In the genomic region with DNA sequence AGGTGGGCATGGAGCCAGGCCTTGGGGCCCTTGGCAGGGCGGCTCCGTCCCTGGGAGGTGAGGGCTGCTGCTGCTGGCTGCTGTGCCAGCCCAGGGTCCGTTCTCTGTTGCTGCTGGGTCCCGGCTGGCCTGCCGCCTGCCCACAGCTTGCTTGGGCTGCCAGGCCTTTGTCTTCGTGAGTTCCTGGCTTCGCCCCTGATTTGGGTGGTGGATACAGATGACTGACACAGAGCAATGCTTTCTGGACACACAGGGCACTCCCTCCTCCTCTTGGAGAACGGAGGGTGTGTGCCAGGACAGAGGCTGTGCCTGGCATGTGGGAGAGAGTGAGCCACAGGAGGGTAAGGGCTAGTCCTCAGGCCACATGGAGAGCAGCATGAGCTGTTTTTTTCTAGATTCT, we compare ENCODE assay signal across 15 cellular contexts.
DNase-seq lines count a peak whose midpoint lies in the region; ATAC-seq, FAIRE-seq and TF ChIP-seq lines count a peak whose summit lies in the region.
"Had no signal": no experiment of that assay in that cellular context is flagged by ENCODE, and none has a peak within 500 bp of the region (broad histone marks: within the 10 kb centered on the region; RNA-seq: fewer than 3 reads in every experiment).

No MANE protein-coding gene starts in this region.

- no peaks in the 10 kb centered on the region for H3K9me3 Mint-ChIP-seq in progenitor cell of endocrine pancreas (ENCODE audit: low read depth)
- H3K9me3 Mint-ChIP-seq: endodermal cell had no signal

- no peaks in the 10 kb centered on the region for H3K79me2 ChIP-seq in osteoblast (ENCODE audit: insufficient read depth, low read length)

- H3K4me3 ChIP-seq in BLaER1 treated with 17β-estradiol and CSF1 and Interleukin-3, amounts not matched to agents 10 nM and 100 nM: no peak overlapping the region
- no peak overlapping the region for H3K4me3 ChIP-seq in osteoblast (ENCODE audit: insufficient read depth, low read length)

- TF ChIP-seq POLR2A in GM12892 (IDR thresholded peaks at IDR 0.05; ENCODE audit: low read depth, low read length): no peak

- H3K36me3 Mint-ChIP-seq in progenitor cell of endocrine pancreas (ENCODE audit: insufficient read depth): no peaks in the 10 kb centered on the region

- DNase-seq in NCI-H2196 treated with DMSO at 0.1 percent for 48 hours (lab: John Stamatoyannopoulos, UW; ENCODE audit: unreplicated experiment) (peak; percentile 54), osteoblast (ENCODE audit: insufficient read length, low spot score, missing footprints) (peak; percentile 66), progenitor cell of endocrine pancreas (ENCODE audit: low spot score, unreplicated experiment) (no peak), D721Med (ENCODE audit: insufficient read length, low spot score) (no peak), GM12892 (ENCODE audit: insufficient read length) (no peak)
- no peak for DNase-seq in activated CD4-positive, alpha-beta T cell treated with anti-CD3 and anti-CD28 coated beads, Interleukin-2, amount 50 U/mL, for 1 hour
- DNase-seq: activated CD8-positive, alpha-beta memory T cell treated with anti-CD3 and anti-CD28 coated beads for 24 hours; activated effector memory CD4-positive, alpha-beta T cell treated with anti-CD3 and anti-CD28 coated beads, Interleukin-2, amount 50 U/mL, for 16 hours; endodermal cell; HFFc6; NCI-H2081 treated with DMSO at 0.1 percent for 48 hours; stimulated activated CD4-positive, alpha-beta T cell treated with anti-CD3 and anti-CD28 coated beads, Interleukin-12 subunit alpha, Interleukin-12 subunit beta, amount 100 ng/mL, for 4 hours had no signal

- no peaks in the 10 kb centered on the region for H3K36me3 ChIP-seq in BLaER1 treated with 17β-estradiol and CSF1 and Interleukin-3, amounts not matched to agents 10 nM and 100 nM
- no peaks in the 10 kb centered on the region for H3K36me3 ChIP-seq in osteoblast (ENCODE audit: insufficient read depth, low read length)
- H3K36me3 ChIP-seq: neutrophil had no signal

- H3K27ac Mint-ChIP-seq in progenitor cell of endocrine pancreas: no peak overlapping the region
- H3K27ac Mint-ChIP-seq: endodermal cell, HFFc6 had no signal

- no peaks in the 10 kb centered on the region for H3K27me3 ChIP-seq in BLaER1 treated with 17β-estradiol and CSF1 and Interleukin-3, amounts not matched to agents 10 nM and 100 nM
- no peaks in the 10 kb centered on the region for H3K27me3 ChIP-seq in osteoblast (ENCODE audit: insufficient read depth, low read length)
- H3K27me3 ChIP-seq: neutrophil had no signal

- peaks cover 47 to 99% (median 73%) of the 10 kb centered on the region in 10 experiments for H3K4me1 ChIP-seq in BLaER1 treated with 17β-estradiol and CSF1 and Interleukin-3, amounts not matched to agents 10 nM and 100 nM
- H3K4me1 ChIP-seq in osteoblast (ENCODE audit: insufficient read depth, low read length): peaks cover 12% of the 10 kb centered on the region

- H4K20me1 ChIP-seq in BLaER1 treated with 17β-estradiol and CSF1 and Interleukin-3, amounts not matched to agents 10 nM and 100 nM: no peaks in the 10 kb centered on the region
- H4K20me1 ChIP-seq in osteoblast (ENCODE audit: insufficient read depth, low read length): no peaks in the 10 kb centered on the region

- peak overlapping the region in 2 of 11 experiments; percentile 14 to 20; a peak in 3 of 22 replicates for H3K9ac ChIP-seq in BLaER1 treated with 17β-estradiol and CSF1 and Interleukin-3, amounts not matched to agents 10 nM and 100 nM

- ATAC-seq in esophagus mucosa: peak; percentile 38

- peak overlapping the region; percentile 83 for H2AFZ ChIP-seq in osteoblast (ENCODE audit: low read length)

- peak overlapping the region in 9 of 11 experiments; percentile 15 to 52 (median 29); a peak in 14 of 22 replicates for H3K4me2 ChIP-seq in BLaER1 treated with 17β-estradiol and CSF1 and Interleukin-3, amounts not matched to agents 10 nM and 100 nM
- H3K4me2 ChIP-seq in osteoblast (ENCODE audit: insufficient read depth, low read length): no peak overlapping the region

- H3K27me3 Mint-ChIP-seq in progenitor cell of endocrine pancreas: peaks cover 22% of the 10 kb centered on the region

- TF ChIP-seq CTCF in osteoblast (IDR thresholded peaks at IDR 0.05; ENCODE audit: extremely low read depth, low read depth, low read length) (no peak), progenitor cell of endocrine pancreas (IDR thresholded peaks at IDR 0.05; ENCODE audit: unreplicated experiment) (no peak), D721Med (IDR thresholded peaks at IDR 0.05; ENCODE audit: insufficient read depth, missing control alignments) (no peak)

- peaks cover 5% of the 10 kb centered on the region for H3K4me1 Mint-ChIP-seq in progenitor cell of endocrine pancreas (ENCODE audit: low read depth)
- H3K4me1 Mint-ChIP-seq: endodermal cell had no signal

- H3K9me3 ChIP-seq in BLaER1 treated with 17β-estradiol and CSF1 and Interleukin-3, amounts not matched to agents 10 nM and 100 nM (replicated peaks in 1 of 11): peaks cover 6 to 12% (median 7%) of the 10 kb centered on the region in 11 experiments; a peak in 14 of 22 replicates
- no peaks in the 10 kb centered on the region for H3K9me3 ChIP-seq in osteoblast (ENCODE audit: low read depth, low read length)
- H3K9me3 ChIP-seq: neutrophil had no signal

- peak overlapping the region in 8 of 11 experiments; percentile 14 to 70 (median 56); a peak in 15 of 22 replicates for H3K27ac ChIP-seq in BLaER1 treated with 17β-estradiol and CSF1 and Interleukin-3, amounts not matched to agents 10 nM and 100 nM
- H3K27ac ChIP-seq in osteoblast (ENCODE audit: low read depth, low read length): no peak overlapping the region
- H3K27ac ChIP-seq: neutrophil had no signal

- no peak for FAIRE-seq in D721Med (lab: Jason Lieb, UNC)
- FAIRE-seq in GM12892 (lab: Jason Lieb, UNC): no peak

- no peak overlapping the region for H3K4me3 Mint-ChIP-seq in progenitor cell of endocrine pancreas (ENCODE audit: low read depth)
- H3K4me3 Mint-ChIP-seq: endodermal cell, HFFc6 had no signal

Comparison
In these comparisons a context has a peak if more than half of its experiments do, and no peak if none do; other contexts are left out.
1. DNase-seq: peak in NCI-H2196 treated with DMSO at 0.1 percent for 48 hours (single experiment) and osteoblast (single experiment); none in activated CD4-positive, alpha-beta T cell treated with anti-CD3 and anti-CD28 coated beads, Interleukin-2, amount 50 U/mL, for 1 hour (single experiment), progenitor cell of endocrine pancreas (single experiment), D721Med (single experiment) and GM12892 (single experiment).